Comparison of ENCODE assay signal across 10 cellular contexts in genomic region chr19:48168689-48169088, GRCh38. TPM values are rescaled to one million over a fixed set of nuclear protein-coding genes. Genes with fewer than 3 reads are reported as not detected.
DNase-seq lines count a peak whose midpoint lies in the region; ATAC-seq and TF ChIP-seq lines count a peak whose summit lies in the region.
"Had no signal": no experiment of that assay in that cellular context is flagged by ENCODE, and none has a peak within 500 bp of the region (broad histone marks: within the 10 kb centered on the region; RNA-seq: fewer than 3 reads in every experiment).

No MANE protein-coding gene starts in this region.

- peaks cover 30% of the 10 kb centered on the region for H3K36me3 Mint-ChIP-seq in CD8-positive, alpha-beta T cell
- no peaks in the 10 kb centered on the region for H3K36me3 Mint-ChIP-seq in IgD-negative memory B cell
- peaks cover 26% of the 10 kb centered on the region for H3K36me3 Mint-ChIP-seq in activated naive CD8-positive, alpha-beta T cell treated with anti-CD3 and anti-CD28 coated beads, Interleukin-2, amount 10 ng/mL, durations not matched to agents 7 days and 5 days
- peaks cover 0 to 30% (median 5%) of the 10 kb centered on the region in 3 donors for H3K36me3 Mint-ChIP-seq in naive thymus-derived CD8-positive, alpha-beta T cell

- H3K4me1 Mint-ChIP-seq in CD8-positive, alpha-beta T cell (ENCODE audit: low read depth): peaks cover 22% of the 10 kb centered on the region
- peaks cover 12 to 17% (median 12%) of the 10 kb centered on the region in 3 donors for H3K4me1 Mint-ChIP-seq in IgD-negative memory B cell
- peaks cover 25% of the 10 kb centered on the region for H3K4me1 Mint-ChIP-seq in activated naive CD8-positive, alpha-beta T cell treated with anti-CD3 and anti-CD28 coated beads, Interleukin-2, amount 10 ng/mL, durations not matched to agents 7 days and 5 days
- H3K4me1 Mint-ChIP-seq in naive thymus-derived CD8-positive, alpha-beta T cell: peaks cover 15 to 35% (median 27%) of the 10 kb centered on the region in 4 donors

- CTCF ChIA-PET in CD8-positive, alpha-beta T cell (lab: Charles Lee): no interaction called here

- H3K27ac ChIP-seq in CD8-positive, alpha-beta T cell (ENCODE audit: low read depth, low read length): no peak overlapping the region
- H3K27ac ChIP-seq in upper lobe of right lung: no peak overlapping the region
- H3K27ac ChIP-seq: thoracic aorta had no signal

- ATAC-seq in CD8-positive, alpha-beta T cell: no peak
- ATAC-seq in activated naive CD8-positive, alpha-beta T cell treated with anti-CD3 and anti-CD28 coated beads, Interleukin-2, amount 10 ng/mL, durations not matched to agents 7 days and 5 days (ENCODE audit: low read depth): no peak
- ATAC-seq in naive thymus-derived CD8-positive, alpha-beta T cell: no peak
- ATAC-seq in left colon: no peak
- ATAC-seq in upper lobe of right lung: no peak

- H3K4me3 ChIP-seq in CD8-positive, alpha-beta T cell (ENCODE audit: low read depth, low read length): no peak overlapping the region
- H3K4me3 ChIP-seq in upper lobe of right lung: no peak overlapping the region

- intact Hi-C loops in CD8-positive, alpha-beta T cell (cut with DNase I, micrococcal nuclease): loop anchor here in 1 of 2 experiments (5.0 kb wide), 2 partner anchors 896 to 1566 kb away; partner anchors contain the start of genes CALM3 and INAFM1
- intact Hi-C loops in left colon (cut with DNase I, micrococcal nuclease) (no loop called here), upper lobe of right lung (cut with DNase I) (no loop called here)

- H3K36me3 ChIP-seq in CD8-positive, alpha-beta T cell (ENCODE audit: insufficient read depth, low read length): peaks cover 10% of the 10 kb centered on the region
- H3K36me3 ChIP-seq in upper lobe of right lung: peaks cover 6% of the 10 kb centered on the region

- no peak for TF ChIP-seq CTCF in CD8-positive, alpha-beta T cell (IDR thresholded peaks at IDR 0.05)
- TF ChIP-seq CTCF in upper lobe of right lung (IDR thresholded peaks at IDR 0.05): no peak

- no peak for DNase-seq in CD8-positive, alpha-beta T cell
- no peak for DNase-seq in activated naive CD8-positive, alpha-beta T cell treated with anti-CD3 and anti-CD28 coated beads, Interleukin-2, amount 10 ng/mL, durations not matched to agents 7 days and 5 days
- DNase-seq in naive thymus-derived CD8-positive, alpha-beta T cell: no peak
- DNase-seq in DMS53 treated with DMSO at 0.1 percent for 48 hours (lab: John Stamatoyannopoulos, UW; ENCODE audit: unreplicated experiment) (no peak), NCI-H345 (lab: John Stamatoyannopoulos, UW) (no peak), left colon (no peak), upper lobe of right lung (no peak)
- DNase-seq: sigmoid colon had no signal

- H3K27me3 Mint-ChIP-seq in CD8-positive, alpha-beta T cell (ENCODE audit: low read depth): no peaks in the 10 kb centered on the region
- H3K27me3 Mint-ChIP-seq in IgD-negative memory B cell: no peaks in the 10 kb centered on the region
- no peaks in the 10 kb centered on the region for H3K27me3 Mint-ChIP-seq in activated naive CD8-positive, alpha-beta T cell treated with anti-CD3 and anti-CD28 coated beads, Interleukin-2, amount 10 ng/mL, durations not matched to agents 7 days and 5 days
- H3K27me3 Mint-ChIP-seq in naive thymus-derived CD8-positive, alpha-beta T cell: no peaks in the 10 kb centered on the region

- no peaks in the 10 kb centered on the region for H3K27me3 ChIP-seq in CD8-positive, alpha-beta T cell (ENCODE audit: insufficient read depth, low read length)
- no peaks in the 10 kb centered on the region for H3K27me3 ChIP-seq in upper lobe of right lung
- H3K27me3 ChIP-seq: sigmoid colon had no signal

- H3K4me1 ChIP-seq in CD8-positive, alpha-beta T cell (ENCODE audit: insufficient read depth, low read length): peaks cover 7% of the 10 kb centered on the region
- peaks cover 7% of the 10 kb centered on the region for H3K4me1 ChIP-seq in upper lobe of right lung

- H3K4me3 Mint-ChIP-seq in CD8-positive, alpha-beta T cell: no peak overlapping the region
- peak overlapping the region in 3 of 4 donors; percentile 52 to 98 (median 88) for H3K4me3 Mint-ChIP-seq in IgD-negative memory B cell
- peak overlapping the region; percentile 99 for H3K4me3 Mint-ChIP-seq in activated naive CD8-positive, alpha-beta T cell treated with anti-CD3 and anti-CD28 coated beads, Interleukin-2, amount 10 ng/mL, durations not matched to agents 7 days and 5 days
- peak overlapping the region in 6 of 10 donors; percentile 28 to 99 (median 96) for H3K4me3 Mint-ChIP-seq in naive thymus-derived CD8-positive, alpha-beta T cell

- H3K9me3 ChIP-seq in CD8-positive, alpha-beta T cell (ENCODE audit: low read length): no peaks in the 10 kb centered on the region
- H3K9me3 ChIP-seq in upper lobe of right lung: no peaks in the 10 kb centered on the region
- H3K9me3 ChIP-seq: sigmoid colon, thoracic aorta had no signal

- no peaks in the 10 kb centered on the region for H3K9me3 Mint-ChIP-seq in CD8-positive, alpha-beta T cell
- H3K9me3 Mint-ChIP-seq in IgD-negative memory B cell: no peaks in the 10 kb centered on the region
- no peaks in the 10 kb centered on the region for H3K9me3 Mint-ChIP-seq in activated naive CD8-positive, alpha-beta T cell treated with anti-CD3 and anti-CD28 coated beads, Interleukin-2, amount 10 ng/mL, durations not matched to agents 7 days and 5 days
- H3K9me3 Mint-ChIP-seq in naive thymus-derived CD8-positive, alpha-beta T cell: no peaks in the 10 kb centered on the region

- POLR2A ChIA-PET in CD8-positive, alpha-beta T cell (lab: Charles Lee): interaction anchor here (1.3 kb wide), 1 partner anchor 37 kb away, joined by 3 read pairs; no protein-coding TSS in a partner anchor
- POLR2A ChIA-PET in activated naive CD8-positive, alpha-beta T cell treated with anti-CD3 and anti-CD28 coated beads, Interleukin-2, amount 10 ng/mL, durations not matched to agents 7 days and 5 days (lab: Charles Lee): interaction anchor here (0.9 to 3.5 kb wide), 2 partner anchors 35 to 87 kb away, joined by 4 to 25 read pairs; partner anchors contain the start of gene CARD8
- POLR2A ChIA-PET in naive thymus-derived CD8-positive, alpha-beta T cell (lab: Charles Lee): interaction anchor here (2.8 kb wide), 1 partner anchor 35 kb away, joined by 9 read pairs; no protein-coding TSS in a partner anchor

- peak overlapping the region; percentile 97 for H3K27ac Mint-ChIP-seq in CD8-positive, alpha-beta T cell
- H3K27ac Mint-ChIP-seq in IgD-negative memory B cell: peak overlapping the region; percentile 84 to 94 (median 93)
- peak overlapping the region; percentile 31 for H3K27ac Mint-ChIP-seq in activated naive CD8-positive, alpha-beta T cell treated with anti-CD3 and anti-CD28 coated beads, Interleukin-2, amount 10 ng/mL, durations not matched to agents 7 days and 5 days
- peak overlapping the region in 9 of 10 donors; percentile 91 to 99 (median 97) for H3K27ac Mint-ChIP-seq in naive thymus-derived CD8-positive, alpha-beta T cell

RNA-seq across cellular contexts. Expression of gene LIG1, which starts 1.5 kb away (rescaled TPM):
- total RNA-seq in CD8-positive, alpha-beta T cell: 10 to 100 TPM; 62.5 to 67.5 TPM
- polyA plus RNA-seq in IgD-negative memory B cell: 30.1 TPM
- 100 to 1,000 TPM; 158 to 168 TPM for total RNA-seq in activated naive CD8-positive, alpha-beta T cell treated with anti-CD3 and anti-CD28 coated beads, Interleukin-2, amount 10 ng/mL, durations not matched to agents 7 days and 5 days
- total RNA-seq in naive thymus-derived CD8-positive, alpha-beta T cell: 100 to 1,000 TPM; 129 to 131 TPM
- 10 to 100 TPM; 27.6 to 32.8 (median 28.8) TPM for polyA plus RNA-seq in naive thymus-derived CD8-positive, alpha-beta T cell
- 10 to 100 TPM; 18.1 to 29.5 TPM for total RNA-seq in left colon
- 17.7 TPM for total RNA-seq in upper lobe of right lung

RNA-seq across cellular contexts. Expression of gene ZSWIM9, which starts 1.8 kb away (rescaled TPM):
- 1 to 10 TPM; 2.5 to 4.5 TPM for total RNA-seq in CD8-positive, alpha-beta T cell
- polyA plus RNA-seq in IgD-negative memory B cell: 2.4 TPM
- total RNA-seq in activated naive CD8-positive, alpha-beta T cell treated with anti-CD3 and anti-CD28 coated beads, Interleukin-2, amount 10 ng/mL, durations not matched to agents 7 days and 5 days: 10 to 100 TPM; 10.2 to 13.3 TPM
- 1 to 10 TPM; 8.9 to 9.4 TPM for total RNA-seq in naive thymus-derived CD8-positive, alpha-beta T cell
- 1 to 10 TPM in 1 of 3 donors, under 1 TPM in 2; 0.26 to 1.2 (median 0.91) TPM for polyA plus RNA-seq in naive thymus-derived CD8-positive, alpha-beta T cell
- 1 to 10 TPM; 5.8 to 7.1 TPM for total RNA-seq in left colon
- 7.5 TPM for total RNA-seq in upper lobe of right lung

RNA-seq across cellular contexts. Expression of gene PLA2G4C, which starts 58.1 kb away (rescaled TPM):
- 1 to 10 TPM in 1 of 2 experiments, under 1 TPM in 1; 0.73 to 1.1 TPM for total RNA-seq in CD8-positive, alpha-beta T cell
- 2.4 TPM for polyA plus RNA-seq in IgD-negative memory B cell
- total RNA-seq in activated naive CD8-positive, alpha-beta T cell treated with anti-CD3 and anti-CD28 coated beads, Interleukin-2, amount 10 ng/mL, durations not matched to agents 7 days and 5 days: under 1 TPM; 0.65 to 0.72 TPM
- total RNA-seq in naive thymus-derived CD8-positive, alpha-beta T cell: 1 to 10 TPM; 1.6 to 2.7 TPM
- polyA plus RNA-seq in naive thymus-derived CD8-positive, alpha-beta T cell: under 1 TPM in 2 of 3 donors, not detected in 1; 0.39 to 0.74 TPM
- total RNA-seq in left colon (1 to 10 TPM in 1 of 2 donors, under 1 TPM in 1; 0.58 to 9.3 TPM), upper lobe of right lung (14.7 TPM)

Comparison
In these comparisons a context has a peak if more than half of its experiments do, and no peak if none do; other contexts are left out.
1. H3K27ac Mint-ChIP-seq: peak in every context shown above with its lines; median percentile 97 in CD8-positive, alpha-beta T cell; 97 in naive thymus-derived CD8-positive, alpha-beta T cell; 93 in IgD-negative memory B cell; 31 in activated naive CD8-positive, alpha-beta T cell treated with anti-CD3 and anti-CD28 coated beads, Interleukin-2, amount 10 ng/mL, durations not matched to agents 7 days and 5 days.